In genomic region chr19:20078696-20079095, GRCh38 we compare ENCODE assay signal across 8 cellular contexts. TPM values are rescaled to one million over a fixed set of nuclear protein-coding genes. Genes with fewer than 3 reads are reported as not detected.
A peak's percentile ranks its signal among the peaks of the same experiment; 100 is the strongest.
DNase-seq lines count a peak whose midpoint lies in the region; ATAC-seq, FAIRE-seq and TF ChIP-seq lines count a peak whose summit lies in the region.

No MANE protein-coding gene starts in this region.

- TF ChIP-seq CTCF in left ventricle myocardium inferior (IDR thresholded peaks at IDR 0.05; ENCODE audit: borderline replicate concordance), result no peak

- H3K27ac Mint-ChIP-seq in activated naive CD4-positive, alpha-beta T cell treated with anti-CD3 and anti-CD28 coated beads, Interleukin-2, amount 10 ng/mL, durations not matched to agents 7 days and 5 days, result peak overlapping the region; percentile 86

- H3K27me3 ChIP-seq in left ventricle myocardium inferior (ENCODE audit: low read depth), result no peaks in the 10 kb centered on the region

- no peak for ATAC-seq in activated T-cell treated with anti-CD3 and anti-CD28 coated beads, Interleukin-2, amount 50 U/mL, for 4 hours
- ATAC-seq in HG03025 (IDR thresholded peaks at IDR 0.05; ENCODE audit: low FRiP score, unreplicated experiment) (no peak), HG03565 (IDR thresholded peaks at IDR 0.05; ENCODE audit: unreplicated experiment) (no peak)

- no peaks in the 10 kb centered on the region for H3K36me3 ChIP-seq in left ventricle myocardium inferior

- H3K4me1 ChIP-seq in left ventricle myocardium inferior, result peaks cover 18% of the 10 kb centered on the region

- no peaks in the 10 kb centered on the region for H3K9me3 ChIP-seq in left ventricle myocardium inferior (replicated peaks)

- H3K4me3 ChIP-seq in left ventricle myocardium inferior, result peak overlapping the region; percentile 72

- H3K36me3 Mint-ChIP-seq in activated T-cell treated with anti-CD3 and anti-CD28 coated beads, Interleukin-2, amount 50 U/mL, for 4 hours (ENCODE audit: insufficient read depth), result peaks cover 3% of the 10 kb centered on the region
- peaks cover 56% of the 10 kb centered on the region for H3K36me3 Mint-ChIP-seq in activated naive CD4-positive, alpha-beta T cell treated with anti-CD3 and anti-CD28 coated beads, Interleukin-2, amount 10 ng/mL, durations not matched to agents 7 days and 5 days

- peaks cover 2% of the 10 kb centered on the region for H3K27me3 Mint-ChIP-seq in activated T-cell treated with anti-CD3 and anti-CD28 coated beads, Interleukin-2, amount 50 U/mL, for 4 hours (ENCODE audit: low read depth)
- H3K27me3 Mint-ChIP-seq in activated naive CD4-positive, alpha-beta T cell treated with anti-CD3 and anti-CD28 coated beads, Interleukin-2, amount 10 ng/mL, durations not matched to agents 7 days and 5 days, result no peaks in the 10 kb centered on the region

- H3K9me3 Mint-ChIP-seq in activated T-cell treated with anti-CD3 and anti-CD28 coated beads, Interleukin-2, amount 50 U/mL, for 4 hours, result no peaks in the 10 kb centered on the region
- H3K9me3 Mint-ChIP-seq in activated naive CD4-positive, alpha-beta T cell treated with anti-CD3 and anti-CD28 coated beads, Interleukin-2, amount 10 ng/mL, durations not matched to agents 7 days and 5 days, result peaks cover 46% of the 10 kb centered on the region

- no peak for FAIRE-seq in frontal cortex (lab: Jason Lieb, UNC)

- CTCF ChIA-PET in activated naive CD4-positive, alpha-beta T cell treated with anti-CD3 and anti-CD28 coated beads, Interleukin-2, amount 10 ng/mL, durations not matched to agents 7 days and 5 days (lab: Charles Lee), result no interaction called here

- peak overlapping the region; percentile 86 for H3K4me3 Mint-ChIP-seq in activated T-cell treated with anti-CD3 and anti-CD28 coated beads, Interleukin-2, amount 50 U/mL, for 4 hours
- peak overlapping the region; percentile 83 for H3K4me3 Mint-ChIP-seq in activated naive CD4-positive, alpha-beta T cell treated with anti-CD3 and anti-CD28 coated beads, Interleukin-2, amount 10 ng/mL, durations not matched to agents 7 days and 5 days

- no peak overlapping the region for H3K27ac ChIP-seq in left ventricle myocardium inferior (replicated peaks)

- no peak for DNase-seq in activated T-cell treated with anti-CD3 and anti-CD28 coated beads, Interleukin-2, amount 50 U/mL, for 4 hours
- no peak for DNase-seq in activated T-cell treated with anti-CD3 and anti-CD28 coated beads, Interleukin-2, amount 50 U/mL, for 1 hour
- DNase-seq in activated naive CD4-positive, alpha-beta T cell treated with anti-CD3 and anti-CD28 coated beads, Interleukin-2, amount 10 ng/mL, durations not matched to agents 7 days and 5 days, result peak; percentile 39
- DNase-seq in left ventricle myocardium inferior, result peak; percentile 18
- peak; percentile 53 for DNase-seq in retina
- DNase-seq in frontal cortex (ENCODE audit: low spot score in 2 of 2), result no peak

- intact Hi-C loops in left ventricle myocardium inferior (cut with micrococcal nuclease), result no loop called here

- peaks cover 13% of the 10 kb centered on the region for H3K4me1 Mint-ChIP-seq in activated T-cell treated with anti-CD3 and anti-CD28 coated beads, Interleukin-2, amount 50 U/mL, for 4 hours (ENCODE audit: low read depth)
- H3K4me1 Mint-ChIP-seq in activated naive CD4-positive, alpha-beta T cell treated with anti-CD3 and anti-CD28 coated beads, Interleukin-2, amount 10 ng/mL, durations not matched to agents 7 days and 5 days, result peaks cover 18% of the 10 kb centered on the region

RNA-seq across cellular contexts. Expression of gene ZNF90, which starts 0.9 kb away (rescaled TPM):
- total RNA-seq in activated T-cell treated with anti-CD3 and anti-CD28 coated beads, Interleukin-2, amount 50 U/mL, for 4 hours, result 1 to 10 TPM; 3.6 to 7.5 (median 4.5) TPM
- total RNA-seq in left ventricle myocardium inferior, result 0.66 TPM
- total RNA-seq in frontal cortex, result 2.0 TPM

RNA-seq across cellular contexts. Expression of gene ZNF682, which starts 39.4 kb away (rescaled TPM):
- total RNA-seq in activated T-cell treated with anti-CD3 and anti-CD28 coated beads, Interleukin-2, amount 50 U/mL, for 4 hours, result 1 to 10 TPM; 6.2 to 8.9 (median 8.7) TPM
- total RNA-seq in left ventricle myocardium inferior (6.4 TPM), frontal cortex (20.0 TPM)

Comparison
In these comparisons a context has a peak if more than half of its experiments do, and no peak if none do; other contexts are left out.
1. DNase-seq: peak in activated naive CD4-positive, alpha-beta T cell treated with anti-CD3 and anti-CD28 coated beads, Interleukin-2, amount 10 ng/mL, durations not matched to agents 7 days and 5 days (single experiment), left ventricle myocardium inferior (single experiment) and retina (single experiment); none in activated T-cell treated with anti-CD3 and anti-CD28 coated beads, Interleukin-2, amount 50 U/mL, for 4 hours (single experiment), activated T-cell treated with anti-CD3 and anti-CD28 coated beads, Interleukin-2, amount 50 U/mL, for 1 hour (single experiment) and frontal cortex (0 of 2).